Comparison of ENCODE assay signal across 1 cellular context in the genomic region with DNA sequence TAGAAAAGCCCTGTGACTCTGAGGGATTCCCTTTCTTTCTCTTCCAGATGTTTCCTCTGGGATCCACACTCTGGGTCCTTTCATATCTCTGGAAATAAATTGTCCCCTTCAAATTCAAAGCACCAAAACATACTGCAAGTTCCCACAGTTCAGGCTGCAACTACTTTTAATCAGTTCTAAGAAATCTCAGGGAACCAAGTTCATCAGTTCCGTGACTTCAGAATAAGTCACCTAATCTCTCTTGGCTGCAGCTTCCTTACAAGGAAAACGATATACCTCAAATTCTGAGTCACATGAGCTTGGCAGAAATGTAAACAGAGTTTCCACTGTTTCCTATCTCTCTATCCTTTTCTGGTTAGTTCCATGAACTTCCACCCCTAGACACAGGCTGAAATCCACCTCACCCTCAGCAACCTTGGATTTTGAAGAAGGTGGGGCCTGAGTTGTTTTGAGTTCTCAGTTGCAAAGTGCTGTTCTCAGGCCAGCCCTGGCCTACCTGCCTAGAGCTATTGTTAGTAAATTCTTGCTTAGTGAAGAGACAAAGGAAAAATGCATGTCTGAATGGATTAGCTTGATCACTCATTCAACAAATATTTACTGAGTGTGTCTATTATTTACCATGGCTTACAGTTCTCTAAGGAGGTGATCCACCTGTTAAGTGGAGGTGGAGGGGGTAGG.
TF ChIP-seq lines count a peak whose summit lies in the region.

No MANE protein-coding gene starts in this region.

TF ChIP-seq in H1, 55 proteins besides CTCF, POLR2A, EP300 and RAD21:
- peak; percentile 35; the same call in 1 of the 2 replicates for TF ChIP-seq TEAD4 (IDR thresholded peaks at IDR 0.05; ENCODE audit: low read depth, low read length)
- TF ChIP-seq SIX5 (IDR thresholded peaks at IDR 0.05; ENCODE audit: low read depth, low read length), result no peak
- TF ChIP-seq JUN (IDR thresholded peaks at IDR 0.05; ENCODE audit: low read depth, low read length), result peak; percentile 18; the same call in 1 of the 2 replicates
- TF ChIP-seq SP1 (IDR thresholded peaks at IDR 0.05; ENCODE audit: low read depth, low read length), result 0 out of 2 replicates have a peak, but pooled peaks have one; percentile 32
- TF ChIP-seq CTBP2 (IDR thresholded peaks at IDR 0.05; ENCODE audit: borderline replicate concordance, insufficient read depth, insufficient read length, low read length), result no peak
- peak; percentile 84 for TF ChIP-seq JUND (IDR thresholded peaks at IDR 0.05; ENCODE audit: low read length)
- no peak for TF ChIP-seq HDAC6 (IDR thresholded peaks at IDR 0.05; ENCODE audit: low read depth, low read length)
- 0 out of 2 replicates have a peak, but pooled peaks have one; percentile 49 for TF ChIP-seq TCF12 (IDR thresholded peaks at IDR 0.05; ENCODE audit: low read depth, low read length)
- TF ChIP-seq GABPA (IDR thresholded peaks at IDR 0.05; ENCODE audit: borderline replicate concordance, insufficient read depth, low read length), result no peak
- no peak for TF ChIP-seq CHD2 (IDR thresholded peaks at IDR 0.05; ENCODE audit: low read length)
- no peak for TF ChIP-seq ATF3 (IDR thresholded peaks at IDR 0.05; ENCODE audit: insufficient read depth, low read depth, low read length)
- TF ChIP-seq CBX5 (IDR thresholded peaks at IDR 0.05; ENCODE audit: low read depth, low read length), result no peak
- TF ChIP-seq TBP (IDR thresholded peaks at IDR 0.05; ENCODE audit: low read depth, low read length), result no peak
- TF ChIP-seq NANOG (IDR thresholded peaks at IDR 0.05; ENCODE audit: insufficient read depth, low read depth, low read length, poor library complexity, severe bottlenecking), result peak; percentile 62
- TF ChIP-seq HDAC2 (IDR thresholded peaks at IDR 0.05; ENCODE audit: borderline replicate concordance in 1 of 2, low read depth in 2 of 2, low read length in 2 of 2), result 0 out of 4 replicates have a peak, but pooled peaks of 1 of the 2 experiments have one; percentile 13
